In genomic region chr5:68398146-68398812, GRCh38 we compare ENCODE assay signal across 15 cellular contexts.
DNase-seq lines count a peak whose midpoint lies in the region; ATAC-seq and TF ChIP-seq lines count a peak whose summit lies in the region.
"Had no signal": no experiment of that assay in that cellular context is flagged by ENCODE, and none has a peak within 500 bp of the region (broad histone marks: within the 10 kb centered on the region; RNA-seq: fewer than 3 reads in every experiment).

No MANE protein-coding gene starts in this region.

- CTCF ChIA-PET in activated CD8-positive, alpha-beta T cell treated with anti-CD3 and anti-CD28 coated beads for 36 hours (lab: Charles Lee): no interaction called here
- CTCF ChIA-PET in activated CD8-positive, alpha-beta T cell treated with anti-CD3 and anti-CD28 coated beads, Interleukin-2, amount 10 ng/mL, durations not matched to agents 7 days and 5 days (lab: Charles Lee): interaction anchor here (1.2 kb wide), 1 partner anchor 29 kb away, joined by 3 read pairs; no protein-coding TSS in a partner anchor

- ATAC-seq in activated CD8-positive, alpha-beta T cell treated with anti-CD3 and anti-CD28 coated beads for 36 hours: peak; percentile 77
- ATAC-seq in activated CD8-positive, alpha-beta T cell treated with anti-CD3 and anti-CD28 coated beads, Interleukin-2, amount 10 ng/mL, durations not matched to agents 7 days and 5 days: no peak
- ATAC-seq in natural killer cell treated with Interleukin-12 subunit alpha and Interleukin-12 subunit beta and Interleukin-15 and Interleukin-18, amount 100 ng/mL, for 72 hours: peak; percentile 79 to 86
- no peak for ATAC-seq in natural killer cell
- ATAC-seq in stimulated activated effector memory CD8-positive, alpha-beta T cell treated with anti-CD3 and anti-CD28 coated beads, Interleukin-12 subunit alpha, Interleukin-12 subunit beta, amount 100 ng/mL, for 72 hours: peak; percentile 87
- no peak for ATAC-seq in HG02970 (IDR thresholded peaks at IDR 0.05; ENCODE audit: low FRiP score, unreplicated experiment)
- ATAC-seq: A549 had no signal

- H3K36me3 Mint-ChIP-seq in activated CD8-positive, alpha-beta T cell treated with anti-CD3 and anti-CD28 coated beads for 36 hours (ENCODE audit: low read depth): no peaks in the 10 kb centered on the region
- peaks cover 6% of the 10 kb centered on the region for H3K36me3 Mint-ChIP-seq in activated CD8-positive, alpha-beta T cell treated with anti-CD3 and anti-CD28 coated beads, Interleukin-2, amount 10 ng/mL, durations not matched to agents 7 days and 5 days (ENCODE audit: low read depth)
- H3K36me3 Mint-ChIP-seq in natural killer cell treated with Interleukin-12 subunit alpha and Interleukin-12 subunit beta and Interleukin-15 and Interleukin-18, amount 100 ng/mL, for 72 hours: peaks cover 21% of the 10 kb centered on the region
- no peaks in the 10 kb centered on the region for H3K36me3 Mint-ChIP-seq in natural killer cell
- H3K36me3 Mint-ChIP-seq in activated naive CD8-positive, alpha-beta T cell treated with anti-CD3 and anti-CD28 coated beads for 36 hours: no peaks in the 10 kb centered on the region
- no peaks in the 10 kb centered on the region for H3K36me3 Mint-ChIP-seq in stimulated activated effector memory CD8-positive, alpha-beta T cell treated with anti-CD3 and anti-CD28 coated beads, Interleukin-12 subunit alpha, Interleukin-12 subunit beta, amount 100 ng/mL, for 72 hours
- H3K36me3 Mint-ChIP-seq: CD4-positive, alpha-beta memory T cell had no signal

- peaks cover 14% of the 10 kb centered on the region for H3K4me1 Mint-ChIP-seq in activated CD8-positive, alpha-beta T cell treated with anti-CD3 and anti-CD28 coated beads for 36 hours (ENCODE audit: low read depth)
- peaks cover 12% of the 10 kb centered on the region for H3K4me1 Mint-ChIP-seq in activated CD8-positive, alpha-beta T cell treated with anti-CD3 and anti-CD28 coated beads, Interleukin-2, amount 10 ng/mL, durations not matched to agents 7 days and 5 days (ENCODE audit: low read depth)
- H3K4me1 Mint-ChIP-seq in natural killer cell treated with Interleukin-12 subunit alpha and Interleukin-12 subunit beta and Interleukin-15 and Interleukin-18, amount 100 ng/mL, for 72 hours (ENCODE audit: low read depth in 2 of 2): peaks cover 39 to 48% of the 10 kb centered on the region in 2 donors
- peaks cover 18 to 19% of the 10 kb centered on the region in 2 donors for H3K4me1 Mint-ChIP-seq in natural killer cell
- H3K4me1 Mint-ChIP-seq in activated naive CD8-positive, alpha-beta T cell treated with anti-CD3 and anti-CD28 coated beads for 36 hours: peaks cover 9% of the 10 kb centered on the region
- H3K4me1 Mint-ChIP-seq in stimulated activated effector memory CD8-positive, alpha-beta T cell treated with anti-CD3 and anti-CD28 coated beads, Interleukin-12 subunit alpha, Interleukin-12 subunit beta, amount 100 ng/mL, for 72 hours: peaks cover 4% of the 10 kb centered on the region

- H3K27me3 Mint-ChIP-seq in activated CD8-positive, alpha-beta T cell treated with anti-CD3 and anti-CD28 coated beads for 36 hours: no peaks in the 10 kb centered on the region
- no peaks in the 10 kb centered on the region for H3K27me3 Mint-ChIP-seq in activated CD8-positive, alpha-beta T cell treated with anti-CD3 and anti-CD28 coated beads, Interleukin-2, amount 10 ng/mL, durations not matched to agents 7 days and 5 days (ENCODE audit: low read depth)
- no peaks in the 10 kb centered on the region for H3K27me3 Mint-ChIP-seq in natural killer cell treated with Interleukin-12 subunit alpha and Interleukin-12 subunit beta and Interleukin-15 and Interleukin-18, amount 100 ng/mL, for 72 hours
- H3K27me3 Mint-ChIP-seq in natural killer cell (ENCODE audit: low read depth in 2 of 2): no peaks in the 10 kb centered on the region
- H3K27me3 Mint-ChIP-seq in activated naive CD8-positive, alpha-beta T cell treated with anti-CD3 and anti-CD28 coated beads for 36 hours: no peaks in the 10 kb centered on the region
- H3K27me3 Mint-ChIP-seq: CD4-positive, alpha-beta memory T cell had no signal

- POLR2A ChIA-PET in activated CD8-positive, alpha-beta T cell treated with anti-CD3 and anti-CD28 coated beads for 36 hours (lab: Charles Lee): no interaction called here
- POLR2A ChIA-PET in activated CD8-positive, alpha-beta T cell treated with anti-CD3 and anti-CD28 coated beads, Interleukin-2, amount 10 ng/mL, durations not matched to agents 7 days and 5 days (lab: Charles Lee): no interaction called here

- no peak for TF ChIP-seq CTCF in activated CD8-positive, alpha-beta T cell treated with anti-CD3 and anti-CD28 coated beads for 36 hours (IDR thresholded peaks at IDR 0.05)
- TF ChIP-seq CTCF in natural killer cell (IDR thresholded peaks at IDR 0.05): no peak

- H3K27ac Mint-ChIP-seq in activated CD8-positive, alpha-beta T cell treated with anti-CD3 and anti-CD28 coated beads for 36 hours: peak overlapping the region; percentile 27
- H3K27ac Mint-ChIP-seq in activated CD8-positive, alpha-beta T cell treated with anti-CD3 and anti-CD28 coated beads, Interleukin-2, amount 10 ng/mL, durations not matched to agents 7 days and 5 days: no peak overlapping the region
- peak overlapping the region; percentile 86 to 95 for H3K27ac Mint-ChIP-seq in natural killer cell treated with Interleukin-12 subunit alpha and Interleukin-12 subunit beta and Interleukin-15 and Interleukin-18, amount 100 ng/mL, for 72 hours
- H3K27ac Mint-ChIP-seq in natural killer cell: no peak overlapping the region
- H3K27ac Mint-ChIP-seq in activated naive CD8-positive, alpha-beta T cell treated with anti-CD3 and anti-CD28 coated beads for 36 hours: peak overlapping the region; percentile 50
- H3K27ac Mint-ChIP-seq in stimulated activated effector memory CD8-positive, alpha-beta T cell treated with anti-CD3 and anti-CD28 coated beads, Interleukin-12 subunit alpha, Interleukin-12 subunit beta, amount 100 ng/mL, for 72 hours: no peak overlapping the region
- H3K27ac Mint-ChIP-seq: CD4-positive, alpha-beta memory T cell; H9 had no signal

- peaks cover 5% of the 10 kb centered on the region for H3K9me3 Mint-ChIP-seq in activated CD8-positive, alpha-beta T cell treated with anti-CD3 and anti-CD28 coated beads for 36 hours
- peaks cover 21% of the 10 kb centered on the region for H3K9me3 Mint-ChIP-seq in activated CD8-positive, alpha-beta T cell treated with anti-CD3 and anti-CD28 coated beads, Interleukin-2, amount 10 ng/mL, durations not matched to agents 7 days and 5 days (ENCODE audit: insufficient read depth)
- H3K9me3 Mint-ChIP-seq in natural killer cell treated with Interleukin-12 subunit alpha and Interleukin-12 subunit beta and Interleukin-15 and Interleukin-18, amount 100 ng/mL, for 72 hours: peaks cover 2% of the 10 kb centered on the region
- H3K9me3 Mint-ChIP-seq in natural killer cell: no peaks in the 10 kb centered on the region
- H3K9me3 Mint-ChIP-seq in activated naive CD8-positive, alpha-beta T cell treated with anti-CD3 and anti-CD28 coated beads for 36 hours: peaks cover 12% of the 10 kb centered on the region
- peaks cover 3% of the 10 kb centered on the region for H3K9me3 Mint-ChIP-seq in stimulated activated effector memory CD8-positive, alpha-beta T cell treated with anti-CD3 and anti-CD28 coated beads, Interleukin-12 subunit alpha, Interleukin-12 subunit beta, amount 100 ng/mL, for 72 hours

- DNase-seq in activated CD8-positive, alpha-beta T cell treated with anti-CD3 and anti-CD28 coated beads for 36 hours: peak; percentile 47
- DNase-seq in activated CD8-positive, alpha-beta T cell treated with anti-CD3 and anti-CD28 coated beads, Interleukin-2, amount 10 ng/mL, durations not matched to agents 7 days and 5 days: no peak
- DNase-seq in natural killer cell treated with Interleukin-12 subunit alpha and Interleukin-12 subunit beta and Interleukin-15 and Interleukin-18, amount 100 ng/mL, for 72 hours (ENCODE audit: low spot score): no peak
- DNase-seq in natural killer cell (no peak), GM19240 (ENCODE audit: insufficient read length, low spot score) (no peak)
- no peak for DNase-seq in activated naive CD8-positive, alpha-beta T cell treated with anti-CD3 and anti-CD28 coated beads for 36 hours
- no peak for DNase-seq in stimulated activated effector memory CD8-positive, alpha-beta T cell treated with anti-CD3 and anti-CD28 coated beads, Interleukin-12 subunit alpha, Interleukin-12 subunit beta, amount 100 ng/mL, for 72 hours (ENCODE audit: low spot score in 2 of 2)
- DNase-seq: BE2C; CD4-positive, alpha-beta memory T cell; DMS79 treated with DMSO at 0.1 percent for 48 hours; EL; GOT3; H9 had no signal

- no peak overlapping the region for H3K4me3 Mint-ChIP-seq in activated CD8-positive, alpha-beta T cell treated with anti-CD3 and anti-CD28 coated beads for 36 hours
- no peak overlapping the region for H3K4me3 Mint-ChIP-seq in activated CD8-positive, alpha-beta T cell treated with anti-CD3 and anti-CD28 coated beads, Interleukin-2, amount 10 ng/mL, durations not matched to agents 7 days and 5 days
- H3K4me3 Mint-ChIP-seq in natural killer cell treated with Interleukin-12 subunit alpha and Interleukin-12 subunit beta and Interleukin-15 and Interleukin-18, amount 100 ng/mL, for 72 hours: peak overlapping the region; percentile 63
- H3K4me3 Mint-ChIP-seq in natural killer cell: no peak overlapping the region
- H3K4me3 Mint-ChIP-seq in activated naive CD8-positive, alpha-beta T cell treated with anti-CD3 and anti-CD28 coated beads for 36 hours: no peak overlapping the region
- H3K4me3 Mint-ChIP-seq in stimulated activated effector memory CD8-positive, alpha-beta T cell treated with anti-CD3 and anti-CD28 coated beads, Interleukin-12 subunit alpha, Interleukin-12 subunit beta, amount 100 ng/mL, for 72 hours: no peak overlapping the region
- H3K4me3 Mint-ChIP-seq: CD4-positive, alpha-beta memory T cell; H9 had no signal

- intact Hi-C loops in activated CD8-positive, alpha-beta T cell treated with anti-CD3 and anti-CD28 coated beads for 36 hours (cut with micrococcal nuclease): no loop called here
- intact Hi-C loops in natural killer cell (cut with micrococcal nuclease): no loop called here

Comparison
In these comparisons a context has a peak if more than half of its experiments do, and no peak if none do; other contexts are left out.
1. ATAC-seq: peak in activated CD8-positive, alpha-beta T cell treated with anti-CD3 and anti-CD28 coated beads for 36 hours (single experiment), natural killer cell treated with Interleukin-12 subunit alpha and Interleukin-12 subunit beta and Interleukin-15 and Interleukin-18, amount 100 ng/mL, for 72 hours (2 of 2) and stimulated activated effector memory CD8-positive, alpha-beta T cell treated with anti-CD3 and anti-CD28 coated beads, Interleukin-12 subunit alpha, Interleukin-12 subunit beta, amount 100 ng/mL, for 72 hours (single experiment); none in activated CD8-positive, alpha-beta T cell treated with anti-CD3 and anti-CD28 coated beads, Interleukin-2, amount 10 ng/mL, durations not matched to agents 7 days and 5 days (single experiment), natural killer cell (0 of 3) and HG02970 (single experiment).
2. H3K27ac Mint-ChIP-seq: peak in activated CD8-positive, alpha-beta T cell treated with anti-CD3 and anti-CD28 coated beads for 36 hours (single experiment), natural killer cell treated with Interleukin-12 subunit alpha and Interleukin-12 subunit beta and Interleukin-15 and Interleukin-18, amount 100 ng/mL, for 72 hours (2 of 2) and activated naive CD8-positive, alpha-beta T cell treated with anti-CD3 and anti-CD28 coated beads for 36 hours (single experiment); none in activated CD8-positive, alpha-beta T cell treated with anti-CD3 and anti-CD28 coated beads, Interleukin-2, amount 10 ng/mL, durations not matched to agents 7 days and 5 days (single experiment), natural killer cell (0 of 2) and stimulated activated effector memory CD8-positive, alpha-beta T cell treated with anti-CD3 and anti-CD28 coated beads, Interleukin-12 subunit alpha, Interleukin-12 subunit beta, amount 100 ng/mL, for 72 hours (single experiment).